Comparison of ENCODE assay signal across 22 cellular contexts in the genomic region with DNA sequence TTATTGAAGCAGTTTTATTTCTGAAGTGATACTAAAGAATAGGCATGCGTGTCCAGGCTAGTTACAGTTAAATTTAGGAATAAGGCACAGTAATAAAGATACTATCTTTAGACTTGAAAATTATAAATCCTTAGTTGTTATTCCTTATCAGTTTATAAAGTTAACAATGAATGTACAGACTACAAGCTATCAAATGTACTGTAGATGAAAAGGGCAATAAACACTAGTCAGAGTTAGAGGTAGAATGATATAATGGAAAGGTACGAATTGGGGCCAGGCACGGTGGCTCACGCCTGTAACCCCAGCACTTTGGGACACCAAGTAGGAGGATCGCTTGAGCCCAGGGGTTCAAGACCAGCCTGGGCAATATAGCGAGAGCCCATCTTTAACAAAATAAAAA. TPM values are rescaled to one million over a fixed set of nuclear protein-coding genes. Genes with fewer than 3 reads are reported as not detected.
DNase-seq lines count a peak whose midpoint lies in the region; FAIRE-seq and TF ChIP-seq lines count a peak whose summit lies in the region.
"Had no signal": no experiment of that assay in that cellular context is flagged by ENCODE, and none has a peak within 500 bp of the region (broad histone marks: within the 10 kb centered on the region; RNA-seq: fewer than 3 reads in every experiment).

No MANE protein-coding gene starts in this region.

- H3K4me2 ChIP-seq in mammary epithelial cell (ENCODE audit: insufficient read depth, low read depth, low read length) = peak overlapping the region; percentile 20
- peak overlapping the region; percentile 84 for H3K4me2 ChIP-seq in endothelial cell of umbilical vein (ENCODE audit: insufficient read depth, low read length)
- H3K4me2 ChIP-seq: GM23338 had no signal

- no peaks in the 10 kb centered on the region for H3K9me3 ChIP-seq in mammary epithelial cell (replicated peaks; ENCODE audit: insufficient read depth, low read length)
- H3K9me3 ChIP-seq in breast epithelium = no peaks in the 10 kb centered on the region
- no peaks in the 10 kb centered on the region for H3K9me3 ChIP-seq in endothelial cell of umbilical vein (replicated peaks; ENCODE audit: control insufficient read depth, insufficient read depth, low read length)
- H3K9me3 ChIP-seq: HAP-1, Peyer's patch had no signal

- CTCF ChIA-PET in mammary epithelial cell (lab: Charles Lee; ENCODE audit: low non-redundant PET) = interaction anchor here (0.7 kb wide), 1 partner anchor 204 kb away, joined by 6 read pairs; no protein-coding TSS in a partner anchor
- CTCF ChIA-PET in endothelial cell of umbilical vein (lab: Charles Lee) = interaction anchor here (1.0 kb wide), 1 partner anchor 510 kb away, joined by 3 read pairs; no protein-coding TSS in a partner anchor

- dilution Hi-C loops in mammary epithelial cell (cut with HindIII; ENCODE audit: low sequenced_read_pairs) = no loop called here
- dilution Hi-C loops in endothelial cell of umbilical vein (cut with MboI; ENCODE audit: extremely low pct_ligation_motif_present, low sequenced_read_pairs) = no loop called here

- TF ChIP-seq CTCF in mammary epithelial cell (conservative IDR thresholded peaks at IDR 0.05 in 1 of 2, IDR thresholded peaks at IDR 0.05 in 1 of 2; ENCODE audit: extremely low read depth in 1 of 2, insufficient read depth in 1 of 2, low read depth in 1 of 2, low read length in 2 of 2) (no peak), breast epithelium (IDR thresholded peaks at IDR 0.05) (no peak), endothelial cell of umbilical vein (IDR thresholded peaks at IDR 0.05; ENCODE audit: extremely low read depth in 1 of 2, insufficient read depth in 1 of 2, low read depth in 1 of 2, low read length in 2 of 2) (no peak), nephron (IDR thresholded peaks at IDR 0.05; ENCODE audit: unreplicated experiment in 3 of 3) (no peak)

- H4K20me1 ChIP-seq in mammary epithelial cell (ENCODE audit: insufficient read depth, low read length) (no peaks in the 10 kb centered on the region), endothelial cell of umbilical vein (replicated peaks; ENCODE audit: control insufficient read depth, extremely low read depth, insufficient read depth, low read length) (no peaks in the 10 kb centered on the region)

- no peak overlapping the region for H3K4me3 ChIP-seq in mammary epithelial cell (replicated peaks in 1 of 3; ENCODE audit: insufficient read depth in 1 of 3, low read depth in 2 of 3, low read length in 3 of 3)
- H3K4me3 ChIP-seq in breast epithelium = no peak overlapping the region
- no peak overlapping the region for H3K4me3 ChIP-seq in endothelial cell of umbilical vein (replicated peaks in 1 of 3; ENCODE audit: insufficient read depth in 1 of 3, low read depth in 1 of 3, low read length in 3 of 3)
- H3K4me3 ChIP-seq: GM23338, HAP-1, Peyer's patch, SJCRH30 had no signal

- H2AFZ ChIP-seq in mammary epithelial cell (ENCODE audit: low read depth, low read length) (no peak overlapping the region), endothelial cell of umbilical vein (ENCODE audit: low read depth, low read length) (no peak overlapping the region)
- H2AFZ ChIP-seq: GM23338 had no signal

- BruUV-seq in mammary epithelial cell (replicated peaks; lab: Mats Ljungman, UMichigan) (no TSS peak), endothelial cell of umbilical vein (replicated peaks; lab: Mats Ljungman, UMichigan) (TSS peak; percentile 54)

- H3K27ac ChIP-seq in mammary epithelial cell (ENCODE audit: insufficient read depth, low read depth, low read length) (no peak overlapping the region), breast epithelium (no peak overlapping the region), endothelial cell of umbilical vein (ENCODE audit: insufficient read depth, low read depth, low read length) (peak overlapping the region; percentile 94)
- H3K27ac ChIP-seq: SJCRH30 had no signal

- H3K27me3 ChIP-seq in mammary epithelial cell (ENCODE audit: insufficient read depth, low read length) (no peaks in the 10 kb centered on the region), breast epithelium (no peaks in the 10 kb centered on the region), endothelial cell of umbilical vein (ENCODE audit: control insufficient read depth in 2 of 2, insufficient read depth in 2 of 2, low read length in 2 of 2) (no peaks in the 10 kb centered on the region)
- H3K27me3 ChIP-seq: Peyer's patch, SJCRH30 had no signal

- TF ChIP-seq POLR2A in breast epithelium (IDR thresholded peaks at IDR 0.05) (no peak), endothelial cell of umbilical vein (IDR thresholded peaks at IDR 0.05; ENCODE audit: low read depth, low read length) (no peak)

- peak overlapping the region in 1 of 3 experiments; percentile 37 for H3K4me3 Mint-ChIP-seq in nephron
- H3K4me3 Mint-ChIP-seq: GM23338 had no signal

- DNase-seq in mammary epithelial cell (no peak), breast epithelium (ENCODE audit: low spot score in 2 of 2) (no peak), endothelial cell of umbilical vein (ENCODE audit: low read depth, low spot score) (no peak), cerebellar nuclear complex (lab: John Stamatoyannopoulos, UW) (no peak), SKM-1 (lab: John Stamatoyannopoulos, UW; ENCODE audit: unreplicated experiment) (no peak), Ammon's horn (ENCODE audit: low spot score) (no peak)
- DNase-seq in activated naive CD4-positive, alpha-beta T cell treated with anti-CD3 and anti-CD28 coated beads, Interleukin-2, amount 50 U/mL, for 16 hours = no peak
- DNase-seq: 8988T; CD4-positive, CD25-positive, alpha-beta regulatory T cell; DMS 273 treated with DMSO at 0.1 percent for 48 hours; DMS79 treated with DMSO at 0.1 percent for 48 hours; MV-4-11; NCI-H1694; NCI-H2081 treated with DMSO at 0.1 percent for 48 hours; NCI-H2171 treated with DMSO at 0.1 percent for 48 hours; NCI-H524 treated with DMSO at 0.1 percent for 48 hours; NCI-H82; Peyer's patch; SJCRH30 had no signal

- H3K36me3 ChIP-seq in mammary epithelial cell (ENCODE audit: insufficient read depth, low read length) (no peaks in the 10 kb centered on the region), breast epithelium (no peaks in the 10 kb centered on the region), endothelial cell of umbilical vein (ENCODE audit: control insufficient read depth in 2 of 2, extremely low read depth in 1 of 2, insufficient read depth in 2 of 2, low read length in 2 of 2) (no peaks in the 10 kb centered on the region)
- H3K36me3 ChIP-seq: HAP-1, Peyer's patch, SJCRH30 had no signal

- peaks cover 30% of the 10 kb centered on the region for H3K4me1 Mint-ChIP-seq in nephron

- FAIRE-seq in endothelial cell of umbilical vein (lab: Jason Lieb, UNC) = no peak

- H3K27me3 Mint-ChIP-seq in nephron (ENCODE audit: low read depth) = peaks cover 5% of the 10 kb centered on the region

- H3K79me2 ChIP-seq in mammary epithelial cell (ENCODE audit: insufficient read depth, low read length) (peaks cover 14% of the 10 kb centered on the region), endothelial cell of umbilical vein (ENCODE audit: control insufficient read depth, insufficient read depth, low read length) (no peaks in the 10 kb centered on the region)

- no peak overlapping the region for H3K9ac ChIP-seq in mammary epithelial cell (ENCODE audit: insufficient read depth, low read length)
- H3K9ac ChIP-seq in endothelial cell of umbilical vein (replicated peaks; ENCODE audit: extremely low read depth, insufficient read depth, low read length) = peak overlapping the region; percentile 75

- H3K36me3 Mint-ChIP-seq in nephron (ENCODE audit: low read depth) = peaks cover 7% of the 10 kb centered on the region

- H3K9me1 ChIP-seq in endothelial cell of umbilical vein (replicated peaks; ENCODE audit: control insufficient read depth, extremely low read depth, insufficient read depth, low read length) = no peaks in the 10 kb centered on the region

- POLR2A ChIA-PET in endothelial cell of umbilical vein (lab: Charles Lee) = no interaction called here

- peaks cover 26% of the 10 kb centered on the region for H3K4me1 ChIP-seq in mammary epithelial cell (ENCODE audit: insufficient read depth, low read length)
- H3K4me1 ChIP-seq in breast epithelium = peaks cover 0 to 17% of the 10 kb centered on the region in 2 donors
- peaks cover 29% of the 10 kb centered on the region for H3K4me1 ChIP-seq in endothelial cell of umbilical vein (ENCODE audit: control insufficient read depth, extremely low read depth, insufficient read depth, low read length)
- H3K4me1 ChIP-seq: SJCRH30 had no signal

- in situ Hi-C loops in mammary epithelial cell (cut with MboI; ENCODE audit: low sequenced_read_pairs in 2 of 2) = no loop called here

- intact Hi-C loops in mammary epithelial cell (cut with micrococcal nuclease) = no loop called here
- intact Hi-C loops in breast epithelium (cut with DNase I; ENCODE audit: low total_unique reads) = no loop called here
- intact Hi-C loops in endothelial cell of umbilical vein (cut with micrococcal nuclease) = no loop called here

- H3K9me3 Mint-ChIP-seq in nephron = peaks cover 8% of the 10 kb centered on the region
- H3K9me3 Mint-ChIP-seq: GM23338 had no signal

- H3K27ac Mint-ChIP-seq in nephron = peak overlapping the region in 2 of 3 experiments; percentile 63 to 65
- H3K27ac Mint-ChIP-seq: CD4-positive, CD25-positive, alpha-beta regulatory T cell; GM23338 had no signal

- 88% methylated on average over 6 of the region's 6 CpGs for WGBS in mammary epithelial cell (ENCODE audit: low coverage, missing lambda C conversion rate)

RNA-seq across cellular contexts. Expression of a gene that starts 3.9 kb away (rescaled TPM):
- 1 to 10 TPM; 1.1 to 3.8 TPM for total RNA-seq in mammary epithelial cell
- 1.9 TPM for polyA plus RNA-seq in mammary epithelial cell
- not detected for polyA minus RNA-seq in mammary epithelial cell
- total RNA-seq in breast epithelium = 1 to 10 TPM; 1.1 to 5.1 (median 2.9) TPM
- 0.64 and 0.74 TPM in 2 replicates for total RNA-seq in endothelial cell of umbilical vein
- 1.0 and 1.8 TPM in 2 replicates for polyA plus RNA-seq in endothelial cell of umbilical vein
- polyA plus RNA-seq in endothelial cell of umbilical vein (2011; cell fraction: cytosol; rRNA removed) = 1.8 and 2.5 TPM in 2 replicates
- polyA plus RNA-seq in endothelial cell of umbilical vein (2011; cell fraction: nucleus; rRNA removed) = 3.7 and 6.9 TPM in 2 replicates
- 1.2 and 2.6 TPM in 2 replicates for polyA plus RNA-seq in endothelial cell of umbilical vein (2012)
- polyA minus RNA-seq in endothelial cell of umbilical vein = 2.3 and 2.4 TPM in 2 replicates
- polyA minus RNA-seq in endothelial cell of umbilical vein (2011; cell fraction: cytosol; rRNA and poly(A)+ RNA removed) = 1.0 TPM
- polyA minus RNA-seq in endothelial cell of umbilical vein (2011; cell fraction: nucleus; rRNA and poly(A)+ RNA removed) = 3.4 and 11.9 TPM in 2 replicates

RNA-seq across cellular contexts. Expression of a gene that starts 4.2 kb away (rescaled TPM):
- 10 to 100 TPM; 27.9 to 35.0 TPM for total RNA-seq in mammary epithelial cell
- 21.8 TPM for polyA plus RNA-seq in mammary epithelial cell
- 31.3 TPM for polyA minus RNA-seq in mammary epithelial cell
- 10 to 100 TPM; 34.7 to 46.2 (median 37.4) TPM for total RNA-seq in breast epithelium
- total RNA-seq in endothelial cell of umbilical vein = 26.9 and 27.6 TPM in 2 replicates
- 19.5 and 19.9 TPM in 2 replicates for polyA plus RNA-seq in endothelial cell of umbilical vein
- polyA plus RNA-seq in endothelial cell of umbilical vein (2011; cell fraction: cytosol; rRNA removed) = 25.2 and 25.8 TPM in 2 replicates
- polyA plus RNA-seq in endothelial cell of umbilical vein (2011; cell fraction: nucleus; rRNA removed) = 17.6 and 25.9 TPM in 2 replicates
- polyA plus RNA-seq in endothelial cell of umbilical vein (2012) = 29.0 and 29.7 TPM in 2 replicates
- polyA minus RNA-seq in endothelial cell of umbilical vein = 24.4 and 28.1 TPM in 2 replicates
- 19.0 TPM for polyA minus RNA-seq in endothelial cell of umbilical vein (2011; cell fraction: cytosol; rRNA and poly(A)+ RNA removed)
- 95.1 and 121 TPM in 2 replicates for polyA minus RNA-seq in endothelial cell of umbilical vein (2011; cell fraction: nucleus; rRNA and poly(A)+ RNA removed)
